In the genomic region with DNA sequence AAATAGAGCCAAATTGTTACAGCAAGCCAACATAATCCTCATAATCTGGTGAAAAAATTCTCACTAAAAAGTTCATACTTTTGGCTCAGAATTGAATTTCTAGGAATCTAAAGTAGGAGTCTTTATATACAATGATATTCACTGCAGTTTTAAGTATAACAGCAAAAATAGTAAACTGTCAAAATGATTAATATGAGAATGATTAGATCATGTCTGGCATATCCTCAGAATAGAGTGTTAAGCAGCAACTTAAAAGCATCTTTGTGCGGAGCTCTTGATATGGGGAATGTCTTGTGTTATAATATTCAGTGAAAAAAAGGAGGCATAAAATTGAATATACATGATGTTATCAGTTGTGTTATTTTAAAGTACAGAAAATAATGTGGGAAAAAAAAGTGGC, we compare ENCODE assay signal across 12 cellular contexts. TPM values are rescaled to one million over a fixed set of nuclear protein-coding genes. Genes with fewer than 3 reads are reported as not detected.
"Had no signal": no experiment of that assay in that cellular context is flagged by ENCODE, and none has a peak within 500 bp of the region (broad histone marks: within the 10 kb centered on the region; RNA-seq: fewer than 3 reads in every experiment).

No MANE protein-coding gene starts in this region.

- ATAC-seq: GM23338, HCT116 had no signal

- H3K36me3 ChIP-seq: HAP-1 had no signal

- DNase-seq: GM23248, GOT3, H7, H9, HCEC 1CT, HFFc6 had no signal

- H3K9ac ChIP-seq: GM23248 had no signal

- H3K4me1 ChIP-seq: HAP-1 had no signal

- FAIRE-seq: H1, H54 had no signal

- H3K4me3 ChIP-seq: GM23248, GM23338, HAP-1 had no signal

- H3K27ac ChIP-seq: GM23248 had no signal

- H3K4me2 ChIP-seq: GM23338 had no signal

- H2AFZ ChIP-seq: GM23248, GM23338 had no signal

- H3K9me3 ChIP-seq: HAP-1 had no signal

RNA-seq across cellular contexts. Expression of gene KNG1, which starts 16.9 kb away (rescaled TPM):
- total RNA-seq: GM23248, H1, H4, H7, H9, HFFc6 had no signal
- polyA plus RNA-seq: GM23248, GM23338 had no signal
